In genomic region chr9:127033059-127033458, GRCh38 we compare ENCODE assay signal across 24 cellular contexts.
"Had no signal": no experiment of that assay in that cellular context is flagged by ENCODE, and none has a peak within 500 bp of the region (broad histone marks: within the 10 kb centered on the region; RNA-seq: fewer than 3 reads in every experiment).

No MANE protein-coding gene starts in this region.

- ATAC-seq: activated CD4-positive, CD25-positive, alpha-beta regulatory T cell treated with anti-CD3 and anti-CD28 coated beads, Interleukin-2, amount 50 U/mL, for 24 hours; activated CD8-positive, alpha-beta T cell treated with anti-CD3 and anti-CD28 coated beads for 36 hours; activated T-cell treated with anti-CD3 and anti-CD28 coated beads, Interleukin-2, amount 50 U/mL, for 4 hours; activated T-helper 17 cell treated with anti-CD3 and anti-CD28 coated beads, Interleukin-2, amount 50 U/mL, for 72 hours; esophagus mucosa had no signal

- H3K27ac ChIP-seq: brain microvascular endothelial cell, colonic mucosa, WERI-Rb-1 had no signal

- H3K4me3 ChIP-seq: colonic mucosa had no signal

- H3K27me3 ChIP-seq: brain microvascular endothelial cell, colonic mucosa had no signal

- DNase-seq: activated B cell treated with CpG ODN at 0.5 μM for 24 hours; activated CD4-positive, alpha-beta T cell treated with anti-CD3 and anti-CD28 coated beads for 48 hours; activated CD4-positive, alpha-beta T cell treated with anti-CD3 and anti-CD28 coated beads, Interleukin-2, amount 50 U/mL, for 1 hour; activated CD4-positive, alpha-beta T cell treated with anti-CD3 and anti-CD28 coated beads, Interleukin-2, amount 50 U/mL, for 48 hours; activated CD8-positive, alpha-beta memory T cell treated with anti-CD3 and anti-CD28 coated beads for 24 hours; activated CD8-positive, alpha-beta T cell treated with anti-CD3 and anti-CD28 coated beads for 36 hours; activated effector memory CD4-positive, alpha-beta T cell treated with Interleukin-2 at 50 U/mL for 16 hours; activated gamma-delta T cell treated with Interleukin-2 at 50 U/mL for 16 hours; activated naive CD4-positive, alpha-beta T cell treated with anti-CD3 and anti-CD28 coated beads, Interleukin-2, amount 50 U/mL, for 16 hours; activated naive CD4-positive, alpha-beta T cell treated with Interleukin-2 at 50 U/mL for 16 hours; activated T-cell treated with anti-CD3 and anti-CD28 coated beads, Interleukin-2, amount 50 U/mL, for 4 hours; amniotic stem cell; anterior cingulate cortex; central memory CD4-positive, alpha-beta T cell; cerebellar nuclear complex; colonic mucosa; effector CD8-positive, alpha-beta T cell; glutamatergic neuron; T-helper 9 cell; WERI-Rb-1 had no signal

- H3K36me3 ChIP-seq: brain microvascular endothelial cell, colonic mucosa, WERI-Rb-1 had no signal

- H3K9me3 ChIP-seq: colonic mucosa had no signal

- H3K4me1 ChIP-seq: colonic mucosa had no signal
